Comparison of ENCODE assay signal across 7 cellular contexts in genomic region chr13:25286308-25286968, GRCh38.
DNase-seq lines count a peak whose midpoint lies in the region; ATAC-seq and FAIRE-seq lines count a peak whose summit lies in the region.

No MANE protein-coding gene starts in this region.

- DNase-seq in MV-4-11 (lab: John Stamatoyannopoulos, UW) (peak; percentile 61), epithelial cell of prostate (ENCODE audit: low read depth, low spot score) (no peak), midbrain (lab: John Stamatoyannopoulos, UW) (peak; percentile 9), urothelium cell line (ENCODE audit: low spot score) (peak; percentile 23)
- DNase-seq in activated CD4-positive, alpha-beta T cell treated with anti-CD3 and anti-CD28 coated beads for 48 hours: peak; percentile 42

- peak overlapping the region; percentile 89 for H3K9ac ChIP-seq in ES-I3 (ENCODE audit: low read depth, low read length)

- peak; percentile 23 for ATAC-seq in GM21576 (IDR thresholded peaks at IDR 0.05; ENCODE audit: unreplicated experiment)

- no peaks in the 10 kb centered on the region for H3K4me1 ChIP-seq in ES-I3 (ENCODE audit: insufficient read depth, low read length)

- H3K36me3 ChIP-seq in ES-I3 (ENCODE audit: insufficient read depth, low read length): no peaks in the 10 kb centered on the region

- no peak for FAIRE-seq in urothelium cell line (lab: Jason Lieb, UNC)

- peak overlapping the region; percentile 82 for H3K27ac ChIP-seq in epithelial cell of prostate

- no peaks in the 10 kb centered on the region for H3K9me3 ChIP-seq in ES-I3 (ENCODE audit: control insufficient read depth, insufficient read depth, low read length)
